In the genomic region with DNA sequence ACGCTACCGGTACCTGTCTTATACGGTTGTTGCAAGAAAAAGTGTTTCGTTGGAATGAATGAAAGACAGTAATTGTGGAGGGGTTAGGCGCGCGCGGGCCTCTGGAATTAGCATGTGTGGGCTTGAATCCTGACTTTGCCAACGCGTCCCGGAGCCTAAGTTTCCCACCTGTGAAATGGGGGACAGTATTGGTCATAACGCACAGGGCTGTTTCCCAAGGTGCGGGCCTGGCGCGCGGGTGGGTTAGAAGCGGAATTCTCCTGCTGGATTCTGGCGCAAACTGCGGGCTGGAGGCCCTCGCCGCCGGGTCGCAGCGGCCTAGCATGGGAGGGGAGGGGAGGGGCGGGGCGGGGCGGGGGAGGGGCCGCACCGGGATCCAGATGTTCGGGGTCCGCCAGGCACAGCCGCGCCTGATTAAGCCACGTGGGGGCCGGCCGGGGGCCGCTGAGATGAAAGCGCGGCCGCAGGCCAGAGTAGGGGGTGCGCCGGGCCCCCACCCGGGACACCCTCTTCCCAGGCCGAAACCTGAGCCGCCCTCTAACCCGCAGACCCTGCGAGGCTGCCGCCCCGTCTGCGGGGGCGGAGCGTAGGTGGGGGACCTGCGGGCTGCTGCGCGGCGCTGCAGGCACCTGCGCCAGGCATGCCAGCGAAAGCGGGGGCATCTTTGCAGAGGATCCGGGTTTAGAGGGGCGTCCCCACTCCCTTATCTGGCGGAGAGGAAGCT, we compare ENCODE assay signal across 11 cellular contexts. TPM values are rescaled to one million over a fixed set of nuclear protein-coding genes. Genes with fewer than 3 reads are reported as not detected.
DNase-seq lines count a peak whose midpoint lies in the region; ATAC-seq and TF ChIP-seq lines count a peak whose summit lies in the region.
"Had no signal": no experiment of that assay in that cellular context is flagged by ENCODE, and none has a peak within 500 bp of the region (broad histone marks: within the 10 kb centered on the region; RNA-seq: fewer than 3 reads in every experiment).

No MANE protein-coding gene starts in this region.

- H3K4ac ChIP-seq in neuronal stem cell (ENCODE audit: low read length): no peak overlapping the region

- DNase-seq in NCI-H748 (lab: John Stamatoyannopoulos, UW; ENCODE audit: unreplicated experiment) (peak; percentile 34), NCI-H748 treated with DMSO at 0.1 percent for 48 hours (lab: John Stamatoyannopoulos, UW) (no peak), HCT116 (ENCODE audit: low read depth, low spot score) (no peak), neuronal stem cell (ENCODE audit: low spot score) (no peak)
- DNase-seq in central memory CD8-positive, alpha-beta T cell (ENCODE audit: low spot score in 2 of 2): no peak
- DNase-seq in activated CD4-positive, CD25-positive, alpha-beta regulatory T cell (lab: John Stamatoyannopoulos, UW): no peak
- DNase-seq: transverse colon had no signal

- H3K14ac ChIP-seq in neuronal stem cell (ENCODE audit: low read length): no peak overlapping the region

- TF ChIP-seq RAD21 in HCT116 (IDR thresholded peaks at IDR 0.05; ENCODE audit: low read depth): no peak

- H3K36me3 ChIP-seq in HCT116 (ENCODE audit: control insufficient read depth in 1 of 2, insufficient read depth in 2 of 2, low read length in 2 of 2) (no peaks in the 10 kb centered on the region), neuronal stem cell (replicated peaks in 1 of 2; ENCODE audit: control insufficient read depth in 2 of 2, insufficient read depth in 2 of 2, low read length in 2 of 2) (no peaks in the 10 kb centered on the region)
- H3K36me3 ChIP-seq: transverse colon had no signal

- H2BK120ac ChIP-seq in neuronal stem cell (ENCODE audit: low read depth, low read length): no peak overlapping the region

- H3K4me3 ChIP-seq in HCT116 (replicated peaks in 1 of 2; ENCODE audit: low read depth in 1 of 2, low read length in 2 of 2): no peak overlapping the region
- H3K4me3 ChIP-seq in neuronal stem cell (ENCODE audit: low read length in 2 of 2): peak overlapping the region in 1 of 2 donors; percentile 9

- H3K36me3 Mint-ChIP-seq in central memory CD8-positive, alpha-beta T cell (ENCODE audit: insufficient read depth): peaks cover 3% of the 10 kb centered on the region

- no peaks in the 10 kb centered on the region for H3K9me3 ChIP-seq in HCT116 (ENCODE audit: control insufficient read depth in 1 of 2, insufficient read depth in 1 of 2, low read depth in 1 of 2, low read length in 2 of 2)
- H3K9me3 ChIP-seq in neuronal stem cell (replicated peaks in 1 of 2; ENCODE audit: control insufficient read depth in 2 of 2, insufficient read depth in 1 of 2, low read depth in 1 of 2, low read length in 2 of 2): no peaks in the 10 kb centered on the region
- H3K9me3 ChIP-seq: transverse colon had no signal

- H3K9me3 Mint-ChIP-seq in central memory CD8-positive, alpha-beta T cell: no peaks in the 10 kb centered on the region

- H2AFZ ChIP-seq in HCT116 (ENCODE audit: low read depth, low read length, poor library complexity, severe bottlenecking) (no peak overlapping the region), neuronal stem cell (ENCODE audit: low read length) (peak overlapping the region; percentile 59)

- peaks cover 20% of the 10 kb centered on the region for H3K4me1 Mint-ChIP-seq in central memory CD8-positive, alpha-beta T cell

- RAD21 ChIA-PET in HCT116 (lab: Charles Lee; ENCODE audit: low non-redundant PET in 1 of 2, low total read pairs in 2 of 2, uncharacterized antibody in 2 of 2, unreplicated experiment in 2 of 2): no interaction called here

- H2BK15ac ChIP-seq in neuronal stem cell (ENCODE audit: low read length): peak overlapping the region; percentile 89

- H4K8ac ChIP-seq in neuronal stem cell (ENCODE audit: low read depth, low read length): no peak overlapping the region

- peak overlapping the region; percentile 73 for H3K23ac ChIP-seq in neuronal stem cell (ENCODE audit: low read depth, low read length, poor library complexity)

- POLR2A ChIA-PET in HCT116 (lab: Charles Lee): no interaction called here

- peak overlapping the region; percentile 41 for H2BK12ac ChIP-seq in neuronal stem cell (ENCODE audit: low read length)

- no peaks in the 10 kb centered on the region for H4K20me1 ChIP-seq in HCT116 (ENCODE audit: insufficient read depth)

- peaks cover 93% of the 10 kb centered on the region for H3K27me3 Mint-ChIP-seq in central memory CD8-positive, alpha-beta T cell

- peak overlapping the region; percentile 42 for H2BK5ac ChIP-seq in neuronal stem cell (ENCODE audit: low read length)

- TF ChIP-seq POLR2A in HCT116 (IDR thresholded peaks at IDR 0.05; ENCODE audit: borderline replicate concordance, extremely low read depth, insufficient read depth, insufficient read length): no peak

- ATAC-seq in HCT116 (no peak), esophagus mucosa (no peak), GM21576 (IDR thresholded peaks at IDR 0.05; ENCODE audit: unreplicated experiment) (no peak)
- ATAC-seq in central memory CD8-positive, alpha-beta T cell (replicated peaks; ENCODE audit: extremely low read depth, poor library complexity, severe bottlenecking): peak; percentile 34

- H3K79me2 ChIP-seq in HCT116 (ENCODE audit: insufficient read depth, low read length): no peaks in the 10 kb centered on the region

- H3K27ac ChIP-seq in HCT116 (ENCODE audit: low read depth, low read length) (no peak overlapping the region), neuronal stem cell (replicated peaks; ENCODE audit: low read length) (no peak overlapping the region)
- H3K27ac ChIP-seq: transverse colon had no signal

- H3K9ac ChIP-seq in HCT116 (ENCODE audit: low read length) (no peak overlapping the region), neuronal stem cell (ENCODE audit: low read depth, low read length, poor library complexity) (no peak overlapping the region)

- intact Hi-C loops in HCT116 (cut with micrococcal nuclease): no loop called here

- H3K9me2 ChIP-seq in HCT116 (ENCODE audit: insufficient read depth): no peaks in the 10 kb centered on the region

- WGBS in neuronal stem cell (ENCODE audit: extremely low coverage in 2 of 2, insufficient read length in 2 of 2, insufficient replicate concordance in 1 of 2), 2 donors: no CpG with 5 or more reads among the region's 62 CpGs

- H4K91ac ChIP-seq in neuronal stem cell (ENCODE audit: low read depth, low read length, poor library complexity): no peak overlapping the region

- peak overlapping the region; percentile 40 for H3K4me2 ChIP-seq in HCT116 (ENCODE audit: low read length)
- H3K4me2 ChIP-seq in neuronal stem cell (ENCODE audit: insufficient read depth, low read length, poor library complexity, severe bottlenecking): peak overlapping the region; percentile 96

- no peaks in the 10 kb centered on the region for H3K79me1 ChIP-seq in neuronal stem cell (ENCODE audit: low read depth, low read length)

- TF ChIP-seq CTCF in HCT116 (IDR thresholded peaks at IDR 0.05 in 2 of 3, conservative IDR thresholded peaks at IDR 0.05 in 1 of 3; ENCODE audit: borderline replicate concordance in 1 of 3, insufficient read depth in 1 of 3, low read depth in 2 of 3, low read length in 2 of 3): no peak

- H3K4me1 ChIP-seq in HCT116 (ENCODE audit: control insufficient read depth in 1 of 2, insufficient read depth in 2 of 2, low read length in 2 of 2): peaks cover 22 to 48% of the 10 kb centered on the region in 2 experiments
- peaks cover 21 to 38% of the 10 kb centered on the region in 2 donors for H3K4me1 ChIP-seq in neuronal stem cell (ENCODE audit: control insufficient read depth in 2 of 2, insufficient read depth in 1 of 2, low read depth in 1 of 2, low read length in 2 of 2)

- H2AK5ac ChIP-seq in neuronal stem cell (ENCODE audit: low read depth, low read length): peak overlapping the region; percentile 98

- BruUV-seq in HCT116 (replicated peaks; lab: Mats Ljungman, UMichigan): no TSS peak

- peak overlapping the region; percentile 76 for H3K4me3 Mint-ChIP-seq in central memory CD8-positive, alpha-beta T cell

- H3K27me3 ChIP-seq in HCT116 (ENCODE audit: insufficient read depth, low read length) (peaks cover 33% of the 10 kb centered on the region; the same call in 1 of the 2 replicates), neuronal stem cell (ENCODE audit: control insufficient read depth in 3 of 3, insufficient read depth in 3 of 3, low read depth in 1 of 3, low read length in 3 of 3) (peaks cover 60 to 87% (median 79%) of the 10 kb centered on the region in 3 experiments)

- H3K18ac ChIP-seq in neuronal stem cell (ENCODE audit: low read length): peak overlapping the region; percentile 83

- H3K27ac Mint-ChIP-seq in central memory CD8-positive, alpha-beta T cell (ENCODE audit: low read depth): no peak overlapping the region

- CTCF ChIA-PET in HCT116 (lab: Charles Lee): interaction anchor here (1.6 kb wide), 1 partner anchor 17 kb away, joined by 3 read pairs; no protein-coding TSS in a partner anchor

RNA-seq across cellular contexts. Expression of a gene that starts 1.2 kb away (rescaled TPM):
- total RNA-seq in HCT116 (2021; ENCODE audit: unreplicated experiment): 14.3 TPM
- polyA plus RNA-seq in HCT116 (2012): 21.3 and 22.7 TPM in 2 replicates
- 7.1 TPM for polyA plus RNA-seq in neuronal stem cell (2013, experiment 1 of 2)
- 6.4 TPM for polyA plus RNA-seq in neuronal stem cell (2013, experiment 2 of 2)
- 0.28 TPM for total RNA-seq in esophagus mucosa
- total RNA-seq: HT-29, RPMI7951 had no signal

RNA-seq across cellular contexts. Expression of a gene that starts 4.9 kb away (rescaled TPM):
- 43.0 TPM for total RNA-seq in HCT116 (2021; ENCODE audit: unreplicated experiment)
- polyA plus RNA-seq in HCT116 (2012): 60.6 and 80.0 TPM in 2 replicates
- polyA plus RNA-seq in neuronal stem cell (2013, experiment 1 of 2): 0.24 TPM
- 0.33 TPM for polyA plus RNA-seq in neuronal stem cell (2013, experiment 2 of 2)
- 7.9 TPM for total RNA-seq in esophagus mucosa
- total RNA-seq: HT-29 had no signal

RNA-seq across cellular contexts. Expression of a gene that starts 22.9 kb away (rescaled TPM):
- 97.1 TPM for total RNA-seq in HCT116 (2021; ENCODE audit: unreplicated experiment)
- 107 and 110 TPM in 2 replicates for polyA plus RNA-seq in HCT116 (2012)
- polyA plus RNA-seq in neuronal stem cell (2013, experiment 1 of 2): 85.7 TPM
- 81.2 TPM for polyA plus RNA-seq in neuronal stem cell (2013, experiment 2 of 2)
- 41.3 TPM for total RNA-seq in esophagus mucosa

RNA-seq across cellular contexts. Expression of a gene that starts 25.3 kb away (rescaled TPM):
- total RNA-seq in HCT116 (2021; ENCODE audit: unreplicated experiment) (17.1 TPM), esophagus mucosa (5.6 TPM)
- 7.1 and 14.4 TPM in 2 replicates for polyA plus RNA-seq in HCT116 (2012)
- polyA plus RNA-seq in neuronal stem cell (2013, experiment 1 of 2): 3.8 TPM
- 4.4 TPM for polyA plus RNA-seq in neuronal stem cell (2013, experiment 2 of 2)

RNA-seq across cellular contexts. Expression of a gene that starts 39.8 kb away (rescaled TPM):
- total RNA-seq in HCT116 (2021; ENCODE audit: unreplicated experiment) (1,743 TPM), esophagus mucosa (1,224 TPM)
- 3,327 and 3,735 TPM in 2 replicates for polyA plus RNA-seq in HCT116 (2012)
- polyA plus RNA-seq in neuronal stem cell (2013, experiment 1 of 2): 1,321 TPM
- 1,289 TPM for polyA plus RNA-seq in neuronal stem cell (2013, experiment 2 of 2)

Comparison
In these comparisons a context has a peak if more than half of its experiments do, and no peak if none do; other contexts are left out.
1. RNA of a gene that starts 1.2 kb away (total RNA-seq): 14.3 TPM in HCT116 (single experiment); 0.28 TPM in esophagus mucosa (single experiment); every median in the first group is over 10 times any median in the second.